Comparison of ENCODE assay signal across 1 cellular context in genomic region chr10:102140913-102141540, GRCh38.
TF ChIP-seq lines count a peak whose summit lies in the region.

No MANE protein-coding gene starts in this region.

TF ChIP-seq in HCT116, 20 proteins besides CTCF, POLR2A, EP300 and RAD21:
- TF ChIP-seq TCF7L2 (IDR thresholded peaks at IDR 0.05; ENCODE audit: borderline replicate concordance, extremely low read depth, insufficient read depth, insufficient read length) (no peak), REST (IDR thresholded peaks at IDR 0.05; ENCODE audit: low read depth) (no peak), ATF3 (IDR thresholded peaks at IDR 0.05) (no peak), EZH2phosphoT487 (IDR thresholded peaks at IDR 0.05; ENCODE audit: borderline replicate concordance) (no peak), MAX (IDR thresholded peaks at IDR 0.05) (no peak)
TF ChIP-seq in HCT116: peak in this region for 0.
